9 cellular contexts compared by ENCODE assay signal in the genomic region with DNA sequence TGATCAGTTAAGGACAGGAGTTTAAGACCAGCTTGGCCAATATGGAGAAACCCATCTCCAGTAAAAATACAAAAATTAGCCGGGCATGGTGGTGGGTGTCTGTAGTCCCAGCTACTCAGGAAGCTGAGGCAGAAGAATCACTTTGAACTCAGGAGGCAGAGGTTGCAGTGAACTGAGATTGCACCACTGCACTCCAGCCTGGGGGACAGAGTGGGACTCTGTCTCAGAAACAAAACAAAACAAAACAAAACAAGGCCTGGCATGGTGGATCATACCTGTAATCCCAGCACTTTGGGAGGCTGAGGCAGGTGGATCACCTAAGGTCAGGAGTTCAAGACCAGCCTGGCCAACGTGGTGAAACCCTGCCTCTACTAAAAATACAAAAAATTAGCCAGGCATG. TPM values are rescaled to one million over a fixed set of nuclear protein-coding genes. Genes with fewer than 3 reads are reported as not detected.
A peak's percentile ranks its signal among the peaks of the same experiment; 100 is the strongest.
DNase-seq lines count a peak whose midpoint lies in the region; ATAC-seq, FAIRE-seq and TF ChIP-seq lines count a peak whose summit lies in the region.
"Not testable (repeated sequence)": the region's sequence is repeated elsewhere in the genome, so short reads cannot be mapped to it uniquely, and the experiment has no call there.
"Had no signal": no experiment of that assay in that cellular context is flagged by ENCODE, and none has a peak within 500 bp of the region (broad histone marks: within the 10 kb centered on the region; RNA-seq: fewer than 3 reads in every experiment).

No MANE protein-coding gene starts in this region.

- DNase-seq in activated CD4-positive, alpha-beta memory T cell treated with anti-CD3 and anti-CD28 coated beads for 36 hours; activated naive CD8-positive, alpha-beta T cell treated with anti-CD3 and anti-CD28 coated beads, Interleukin-2, amount 10 ng/mL, durations not matched to agents 7 days and 5 days; effector memory CD4-positive, alpha-beta T cell; HepG2 (ENCODE audit: low spot score); small intestine; tibial nerve (ENCODE audit: low spot score in 2 of 2): not testable (repeated sequence)

- POLR2A ChIA-PET in activated CD4-positive, alpha-beta memory T cell treated with anti-CD3 and anti-CD28 coated beads for 36 hours (lab: Charles Lee), result interaction anchor here (0.6 kb wide), 1 partner anchor 22 kb away, joined by 3 read pairs; the partner anchor contains the start of gene ARL2BP
- POLR2A ChIA-PET in activated naive CD8-positive, alpha-beta T cell treated with anti-CD3 and anti-CD28 coated beads, Interleukin-2, amount 10 ng/mL, durations not matched to agents 7 days and 5 days (lab: Charles Lee), result interaction anchor here (0.7 to 2.6 kb wide), 2 partner anchors 10 to 22 kb away, joined by 5 to 7 read pairs; partner anchors contain the start of gene ARL2BP
- POLR2A ChIA-PET in HepG2 (lab: Yijun Ruan, JAX), result interaction anchor here (1.3 kb wide), 1 partner anchor 13 kb away, joined by 4 read pairs; no protein-coding TSS in a partner anchor

- not testable (repeated sequence) for H4K20me1 ChIP-seq in BLaER1; HepG2 (ENCODE audit: insufficient read depth, low read length)

- in situ Hi-C loops in HepG2 (cut with HindIII; ENCODE audit: extremely low pct_ligation_motif_present, low pct_unique_long_range_greater_than_20kb), result not testable (repeated sequence)

- H3K9me3 ChIP-seq in BLaER1; KOPT-K1 (ENCODE audit: insufficient read depth, low read length, poor library complexity, severe bottlenecking); effector memory CD4-positive, alpha-beta T cell (ENCODE audit: control insufficient read depth, low read length); HepG2 (ENCODE audit: low read length); small intestine (ENCODE audit: control insufficient read depth, low read depth); tibial nerve: not testable (repeated sequence)

- not testable (repeated sequence) for H3K36me3 Mint-ChIP-seq in activated CD4-positive, alpha-beta memory T cell treated with anti-CD3 and anti-CD28 coated beads for 36 hours; activated naive CD8-positive, alpha-beta T cell treated with anti-CD3 and anti-CD28 coated beads, Interleukin-2, amount 10 ng/mL, durations not matched to agents 7 days and 5 days

- peak; percentile 78 for FAIRE-seq in HepG2 (lab: Jason Lieb, UNC)
- FAIRE-seq in small intestine (lab: Jason Lieb, UNC), result not testable (repeated sequence)

- TF ChIP-seq EP300 in HepG2 (IDR thresholded peaks at IDR 0.05; ENCODE audit: low read depth in 2 of 2, low read length in 2 of 2); HepG2 (CRISPR knock-in tag; IDR thresholded peaks at IDR 0.05; ENCODE audit: borderline replicate concordance); tibial nerve (IDR thresholded peaks at IDR 0.05): not testable (repeated sequence)

- H3K4me1 ChIP-seq in BLaER1 (peaks cover 20% of the 10 kb centered on the region), HepG2 (ENCODE audit: insufficient read depth, low read length) (peaks cover 64% of the 10 kb centered on the region), small intestine (ENCODE audit: control insufficient read depth in 2 of 2, insufficient read depth in 1 of 2, low read depth in 1 of 2, low read length in 1 of 2) (peaks cover 3 to 13% of the 10 kb centered on the region in 2 donors), tibial nerve (peaks cover 6 to 92% (median 38%) of the 10 kb centered on the region in 4 donors)
- H3K4me1 ChIP-seq in effector memory CD4-positive, alpha-beta T cell (ENCODE audit: control insufficient read depth, insufficient read depth, low read length, poor library complexity, severe bottlenecking), result peaks cover 20% of the 10 kb centered on the region

- not testable (repeated sequence) for TF ChIP-seq CTCF in HepG2 (CRISPR knock-in tag; IDR thresholded peaks at IDR 0.05); tibial nerve (IDR thresholded peaks at IDR 0.05)

- TF ChIP-seq RAD21 in HepG2 (CRISPR knock-in tag; IDR thresholded peaks at IDR 0.05), result not testable (repeated sequence)

- H2AFZ ChIP-seq in HepG2 (ENCODE audit: low read length), result not testable (repeated sequence)

- not testable (repeated sequence) for BruUV-seq in HepG2 (replicated peaks; lab: Mats Ljungman, UMichigan)

- WGBS in HepG2 (ENCODE audit: low lambda C conversion rate), result 11% methylated on average over 2 of the region's 2 CpGs
- 36 to 52% (median 43%) methylated on average over 2 of the region's 2 CpGs for WGBS in small intestine, 3 donors
- 33 to 37% methylated on average over 2 of the region's 2 CpGs for WGBS in tibial nerve, 2 donors

- peaks cover 32% of the 10 kb centered on the region for H3K4me1 Mint-ChIP-seq in activated CD4-positive, alpha-beta memory T cell treated with anti-CD3 and anti-CD28 coated beads for 36 hours (ENCODE audit: low read depth)
- H3K4me1 Mint-ChIP-seq in activated naive CD8-positive, alpha-beta T cell treated with anti-CD3 and anti-CD28 coated beads, Interleukin-2, amount 10 ng/mL, durations not matched to agents 7 days and 5 days, result peaks cover 21% of the 10 kb centered on the region

- CTCF ChIA-PET in activated CD4-positive, alpha-beta memory T cell treated with anti-CD3 and anti-CD28 coated beads for 36 hours (lab: Charles Lee), result interaction anchor here (0.6 kb wide), 1 partner anchor 302 kb away, joined by 3 read pairs; no protein-coding TSS in a partner anchor
- CTCF ChIA-PET in HepG2 (lab: Yijun Ruan, JAX; ENCODE audit: low intra/inter-chr PET ratio, low total read pairs), result not testable (repeated sequence)

- intact Hi-C loops in activated CD4-positive, alpha-beta memory T cell treated with anti-CD3 and anti-CD28 coated beads for 36 hours (cut with micrococcal nuclease); HepG2 (cut with micrococcal nuclease; ENCODE audit: unreplicated experiment): not testable (repeated sequence)

- H3K27me3 ChIP-seq in BLaER1; effector memory CD4-positive, alpha-beta T cell (replicated peaks; ENCODE audit: control insufficient read depth, insufficient read depth, low read length, poor library complexity, severe bottlenecking); HepG2 (ENCODE audit: control insufficient read depth in 1 of 2, insufficient read depth in 2 of 2, low read length in 2 of 2); small intestine (ENCODE audit: control insufficient read depth in 2 of 2, insufficient read depth in 2 of 2, low read length in 2 of 2); tibial nerve: not testable (repeated sequence)

- not testable (repeated sequence) for H3K4me3 ChIP-seq in BLaER1; effector memory CD4-positive, alpha-beta T cell (ENCODE audit: insufficient read depth, low read depth, low read length, poor library complexity, severe bottlenecking); HepG2 (replicated peaks in 1 of 3; ENCODE audit: insufficient read depth in 1 of 3, low read depth in 2 of 3, low read length in 3 of 3); small intestine (ENCODE audit: low read depth in 1 of 2, low read length in 2 of 2); tibial nerve

- not testable (repeated sequence) for H3K27ac ChIP-seq in BLaER1
- H3K27ac ChIP-seq in KOPT-K1 (ENCODE audit: low read depth, low read length, poor library complexity, severe bottlenecking), result peak overlapping the region; percentile 81
- H3K27ac ChIP-seq in effector memory CD4-positive, alpha-beta T cell (ENCODE audit: insufficient read depth, low read length, poor library complexity, severe bottlenecking), result peak overlapping the region; percentile 44
- H3K27ac ChIP-seq in HepG2 (ENCODE audit: extremely low read length, insufficient read depth, low read length), result peak overlapping the region; percentile 48
- H3K27ac ChIP-seq in small intestine (ENCODE audit: low read depth in 1 of 2, low read length in 1 of 2), result peak overlapping the region; percentile 79 to 96
- peak overlapping the region; percentile 53 to 92 (median 84) for H3K27ac ChIP-seq in tibial nerve

- peaks cover 28% of the 10 kb centered on the region for H3K79me2 ChIP-seq in HepG2 (ENCODE audit: insufficient read depth, low read length)

- not testable (repeated sequence) for H3K9me3 Mint-ChIP-seq in activated CD4-positive, alpha-beta memory T cell treated with anti-CD3 and anti-CD28 coated beads for 36 hours; activated naive CD8-positive, alpha-beta T cell treated with anti-CD3 and anti-CD28 coated beads, Interleukin-2, amount 10 ng/mL, durations not matched to agents 7 days and 5 days

- H3K9ac ChIP-seq in BLaER1; HepG2 (ENCODE audit: insufficient read depth, low read depth, low read length): not testable (repeated sequence)

- H3K4me2 ChIP-seq in BLaER1 (peak overlapping the region; percentile 24; the same call in 1 of the 2 replicates), HepG2 (ENCODE audit: low read depth, low read length) (peak overlapping the region; percentile 37)

- not testable (repeated sequence) for H3K27me3 Mint-ChIP-seq in activated CD4-positive, alpha-beta memory T cell treated with anti-CD3 and anti-CD28 coated beads for 36 hours; activated naive CD8-positive, alpha-beta T cell treated with anti-CD3 and anti-CD28 coated beads, Interleukin-2, amount 10 ng/mL, durations not matched to agents 7 days and 5 days

- peak overlapping the region; percentile 29 for H3K27ac Mint-ChIP-seq in activated CD4-positive, alpha-beta memory T cell treated with anti-CD3 and anti-CD28 coated beads for 36 hours
- H3K27ac Mint-ChIP-seq in activated naive CD8-positive, alpha-beta T cell treated with anti-CD3 and anti-CD28 coated beads, Interleukin-2, amount 10 ng/mL, durations not matched to agents 7 days and 5 days, result not testable (repeated sequence)

- ATAC-seq in activated naive CD8-positive, alpha-beta T cell treated with anti-CD3 and anti-CD28 coated beads, Interleukin-2, amount 10 ng/mL, durations not matched to agents 7 days and 5 days (ENCODE audit: low read depth), result not testable (repeated sequence)
- peak; percentile 5; the same call in 2 of the 3 replicates for ATAC-seq in HepG2

- H3K36me3 ChIP-seq in BLaER1; KOPT-K1 (ENCODE audit: insufficient read depth, low read length); effector memory CD4-positive, alpha-beta T cell (ENCODE audit: control insufficient read depth, insufficient read depth, low read length); small intestine (ENCODE audit: control insufficient read depth in 2 of 2, insufficient read depth in 2 of 2, low read length in 2 of 2); tibial nerve: not testable (repeated sequence)
- peaks cover 11 to 16% of the 10 kb centered on the region in 2 experiments; a peak in 4 of 5 replicates for H3K36me3 ChIP-seq in HepG2 (replicated peaks in 1 of 2; ENCODE audit: control insufficient read depth in 1 of 2, insufficient read depth in 2 of 2, low read length in 2 of 2)

- not testable (repeated sequence) for TF ChIP-seq POLR2A in HepG2 (IDR thresholded peaks at IDR 0.05; ENCODE audit: insufficient read depth in 1 of 2, low read depth in 2 of 2, low read length in 2 of 2); tibial nerve (IDR thresholded peaks at IDR 0.05)

- H3K4me3 Mint-ChIP-seq in activated CD4-positive, alpha-beta memory T cell treated with anti-CD3 and anti-CD28 coated beads for 36 hours, result not testable (repeated sequence)
- H3K4me3 Mint-ChIP-seq in activated naive CD8-positive, alpha-beta T cell treated with anti-CD3 and anti-CD28 coated beads, Interleukin-2, amount 10 ng/mL, durations not matched to agents 7 days and 5 days, result peak overlapping the region; percentile 17

RNA-seq across cellular contexts. Expression of gene PLLP, which starts 17.1 kb away (rescaled TPM):
- not detected for total RNA-seq in activated CD4-positive, alpha-beta memory T cell treated with anti-CD3 and anti-CD28 coated beads for 36 hours
- total RNA-seq in activated naive CD8-positive, alpha-beta T cell treated with anti-CD3 and anti-CD28 coated beads, Interleukin-2, amount 10 ng/mL, durations not matched to agents 7 days and 5 days, result under 1 TPM; 0.08 to 0.26 TPM
- total RNA-seq in HepG2 (2016; rRNA removed; fragmentation: Illumina TruSeq; extraction: Trizol) (39.5 and 60.6 TPM in 2 replicates), tibial nerve (100 to 1,000 TPM; 162 to 363 (median 321) TPM)
- 31.6 and 42.4 TPM in 2 replicates for total RNA-seq in HepG2 (2016; cell fraction: cytosol; rRNA removed; fragmentation: Illumina TruSeq; extraction: Trizol; ENCODE audit: low read depth)
- 36.8 and 62.7 TPM in 2 replicates for total RNA-seq in HepG2 (2016; cell fraction: insoluble cytoplasmic fraction; rRNA removed; fragmentation: Illumina TruSeq; extraction: Trizol)
- 53.7 and 65.8 TPM in 2 replicates for total RNA-seq in HepG2 (2016; cell fraction: membrane; rRNA removed; fragmentation: Illumina TruSeq; extraction: Trizol)
- total RNA-seq in HepG2 (2016; cell fraction: nucleus; rRNA removed; fragmentation: Illumina TruSeq; extraction: Trizol), result 44.1 and 48.9 TPM in 2 replicates
- polyA plus RNA-seq in HepG2 (2011; rRNA removed) (127 and 160 TPM in 2 replicates), small intestine (100 to 1,000 TPM in 2 of 3 donors, 10 to 100 TPM in 1; 56.9 to 162 (median 135) TPM)
- 145 and 183 TPM in 2 replicates for polyA plus RNA-seq in HepG2 (2011; cell fraction: cytosol; rRNA removed)
- 77.5 and 88.9 TPM in 2 replicates for polyA plus RNA-seq in HepG2 (2011; cell fraction: nucleus; rRNA removed)
- polyA plus RNA-seq in HepG2 (2012), result 40.5 and 51.4 TPM in 2 replicates
- polyA plus RNA-seq in HepG2 (2016; cell fraction: cytosol; fragmentation: Illumina TruSeq; extraction: Trizol; ENCODE audit: low read depth), result 35.9 and 51.7 TPM in 2 replicates
- 47.5 and 48.8 TPM in 2 replicates for polyA plus RNA-seq in HepG2 (2016; cell fraction: insoluble cytoplasmic fraction; fragmentation: Illumina TruSeq; extraction: Trizol; ENCODE audit: low read depth)
- polyA plus RNA-seq in HepG2 (2016; cell fraction: membrane; fragmentation: Illumina TruSeq; extraction: Trizol; ENCODE audit: low read depth), result 56.6 and 67.1 TPM in 2 replicates
- 83.7 and 88.2 TPM in 2 replicates for polyA plus RNA-seq in HepG2 (2016; cell fraction: nucleus; fragmentation: Illumina TruSeq; extraction: Trizol; ENCODE audit: insufficient read depth, low read depth)
- polyA minus RNA-seq in HepG2 (2011; rRNA and poly(A)+ RNA removed; ENCODE audit: low replicate concordance), result 159 and 370 TPM in 2 replicates
- 54.5 and 69.4 TPM in 2 replicates for polyA minus RNA-seq in HepG2 (2011; cell fraction: cytosol; rRNA and poly(A)+ RNA removed)
- 23.7 and 30.3 TPM in 2 replicates for polyA minus RNA-seq in HepG2 (2011; cell fraction: nucleus; rRNA and poly(A)+ RNA removed)
- total RNA-seq: natural killer cell had no signal

RNA-seq across cellular contexts. Expression of gene ARL2BP, which starts 22.3 kb away (rescaled TPM):
- 10 to 100 TPM; 16.4 to 16.9 TPM for total RNA-seq in activated CD4-positive, alpha-beta memory T cell treated with anti-CD3 and anti-CD28 coated beads for 36 hours
- total RNA-seq in activated naive CD8-positive, alpha-beta T cell treated with anti-CD3 and anti-CD28 coated beads, Interleukin-2, amount 10 ng/mL, durations not matched to agents 7 days and 5 days, result 10 to 100 TPM; 34.9 to 37.9 TPM
- total RNA-seq in HepG2 (2016; rRNA removed; fragmentation: Illumina TruSeq; extraction: Trizol), result 67.6 and 97.1 TPM in 2 replicates
- total RNA-seq in HepG2 (2016; cell fraction: cytosol; rRNA removed; fragmentation: Illumina TruSeq; extraction: Trizol; ENCODE audit: low read depth), result 43.5 and 44.1 TPM in 2 replicates
- 66.0 and 92.7 TPM in 2 replicates for total RNA-seq in HepG2 (2016; cell fraction: insoluble cytoplasmic fraction; rRNA removed; fragmentation: Illumina TruSeq; extraction: Trizol)
- 109 and 111 TPM in 2 replicates for total RNA-seq in HepG2 (2016; cell fraction: membrane; rRNA removed; fragmentation: Illumina TruSeq; extraction: Trizol)
- 24.1 and 29.7 TPM in 2 replicates for total RNA-seq in HepG2 (2016; cell fraction: nucleus; rRNA removed; fragmentation: Illumina TruSeq; extraction: Trizol)
- 50.8 and 64.3 TPM in 2 replicates for polyA plus RNA-seq in HepG2 (2011; rRNA removed)
- polyA plus RNA-seq in HepG2 (2011; cell fraction: cytosol; rRNA removed), result 39.2 and 54.5 TPM in 2 replicates
- polyA plus RNA-seq in HepG2 (2011; cell fraction: nucleus; rRNA removed), result 13.9 and 16.0 TPM in 2 replicates
- 30.2 and 34.8 TPM in 2 replicates for polyA plus RNA-seq in HepG2 (2012)
- 58.2 and 66.9 TPM in 2 replicates for polyA plus RNA-seq in HepG2 (2016; cell fraction: cytosol; fragmentation: Illumina TruSeq; extraction: Trizol; ENCODE audit: low read depth)
- polyA plus RNA-seq in HepG2 (2016; cell fraction: insoluble cytoplasmic fraction; fragmentation: Illumina TruSeq; extraction: Trizol; ENCODE audit: low read depth), result 110 and 111 TPM in 2 replicates
- polyA plus RNA-seq in HepG2 (2016; cell fraction: membrane; fragmentation: Illumina TruSeq; extraction: Trizol; ENCODE audit: low read depth), result 110 and 116 TPM in 2 replicates
- polyA plus RNA-seq in HepG2 (2016; cell fraction: nucleus; fragmentation: Illumina TruSeq; extraction: Trizol; ENCODE audit: insufficient read depth, low read depth), result 41.6 and 42.0 TPM in 2 replicates
- 31.4 and 38.5 TPM in 2 replicates for polyA minus RNA-seq in HepG2 (2011; rRNA and poly(A)+ RNA removed; ENCODE audit: low replicate concordance)
- polyA minus RNA-seq in HepG2 (2011; cell fraction: cytosol; rRNA and poly(A)+ RNA removed), result 29.3 and 33.2 TPM in 2 replicates
- 14.2 and 21.6 TPM in 2 replicates for polyA minus RNA-seq in HepG2 (2011; cell fraction: nucleus; rRNA and poly(A)+ RNA removed)
- polyA plus RNA-seq in small intestine, result 10 to 100 TPM; 18.8 to 30.3 (median 24.9) TPM
- total RNA-seq in tibial nerve, result 10 to 100 TPM; 54.0 to 63.8 (median 55.5) TPM

Comparison
In these comparisons a context has a peak if more than half of its experiments do, and no peak if none do; other contexts are left out.
1. RNA of gene PLLP, which starts 17.1 kb away (total RNA-seq): 162 to 363 TPM in tibial nerve and 31.6 to 65.8 TPM in HepG2; 0.08 to 0.26 TPM in activated naive CD8-positive, alpha-beta T cell treated with anti-CD3 and anti-CD28 coated beads, Interleukin-2, amount 10 ng/mL, durations not matched to agents 7 days and 5 days and not detected in activated CD4-positive, alpha-beta memory T cell treated with anti-CD3 and anti-CD28 coated beads for 36 hours; every median in the first group is over 10 times any median in the second.